Comparison of ENCODE assay signal across 1 cellular context in genomic region chr19:41421973-41422372, GRCh38.
TF ChIP-seq lines count a peak whose summit lies in the region.

No MANE protein-coding gene starts in this region.

TF ChIP-seq in HEK293, 187 proteins besides CTCF, POLR2A, EP300 and RAD21:
- peak; percentile 24; the same call in 1 of the 2 replicates for TF ChIP-seq ZFHX2 (tag by site-specific recombination; conservative IDR thresholded peaks at IDR 0.05)
- TF ChIP-seq EGR2 (tag by site-specific recombination; IDR thresholded peaks at IDR 0.05; ENCODE audit: low read depth) = 0 out of 2 replicates have a peak, but pooled peaks have one; percentile 29
- no peak for TF ChIP-seq ZNF707 (tag by site-specific recombination; IDR thresholded peaks at IDR 0.05)
